ENCODE assay signal across 23 cellular contexts in genomic region chr19:7722231-7722651, GRCh38. TPM values are rescaled to one million over a fixed set of nuclear protein-coding genes. Genes with fewer than 3 reads are reported as not detected.
DNase-seq lines count a peak whose midpoint lies in the region; ATAC-seq and TF ChIP-seq lines count a peak whose summit lies in the region.
"Had no signal": no experiment of that assay in that cellular context is flagged by ENCODE, and none has a peak within 500 bp of the region (broad histone marks: within the 10 kb centered on the region; RNA-seq: fewer than 3 reads in every experiment).

No MANE protein-coding gene starts in this region.

- H3K4me1 Mint-ChIP-seq in WTC11 = no peaks in the 10 kb centered on the region
- H3K4me1 Mint-ChIP-seq: natural killer cell had no signal

- H3K4me3 Mint-ChIP-seq in WTC11 = no peak overlapping the region
- H3K4me3 Mint-ChIP-seq: activated CD8-positive, alpha-beta T cell treated with anti-CD3 and anti-CD28 coated beads for 36 hours; activated T-helper 1 cell treated with anti-CD3 and anti-CD28 coated beads, Interleukin-12 subunit alpha, Interleukin-12 subunit beta, Interleukin-2, Interleukin-4 antibody, amounts not matched to agents 30 ng/mL and 10 ng/mL and 1 ng/mL, durations not matched to agents 14 hours and 24 hours and 36 hours; CD4-positive, alpha-beta T cell; natural killer cell had no signal

- peaks cover 0 to 75% (median 0%) of the 10 kb centered on the region in 4 donors for H3K27me3 ChIP-seq in esophagus squamous epithelium

- no peaks in the 10 kb centered on the region for H3K36me3 ChIP-seq in esophagus squamous epithelium

- no peak overlapping the region for H3K4me3 ChIP-seq in esophagus squamous epithelium

- no peak overlapping the region for H3K27ac Mint-ChIP-seq in WTC11
- H3K27ac Mint-ChIP-seq: activated CD8-positive, alpha-beta T cell treated with anti-CD3 and anti-CD28 coated beads for 36 hours; activated T-helper 1 cell treated with anti-CD3 and anti-CD28 coated beads, Interleukin-12 subunit alpha, Interleukin-12 subunit beta, Interleukin-2, Interleukin-4 antibody, amounts not matched to agents 30 ng/mL and 10 ng/mL and 1 ng/mL, durations not matched to agents 14 hours and 24 hours and 36 hours; CD4-positive, alpha-beta T cell; natural killer cell had no signal

- TF ChIP-seq CTCF in WTC11 (IDR thresholded peaks at IDR 0.05) (no peak), esophagus squamous epithelium (IDR thresholded peaks at IDR 0.05) (no peak)

- WGBS in esophagus squamous epithelium, 2 donors = 52 to 59% methylated on average over 4 of the region's 5 CpGs

- no peak for TF ChIP-seq POLR2A in esophagus squamous epithelium (IDR thresholded peaks at IDR 0.05)

- no peaks in the 10 kb centered on the region for H3K4me1 ChIP-seq in esophagus squamous epithelium

- H3K27me3 Mint-ChIP-seq in WTC11 (ENCODE audit: low read depth) = peaks cover 16% of the 10 kb centered on the region

- H3K36me3 Mint-ChIP-seq in WTC11 = no peaks in the 10 kb centered on the region
- H3K36me3 Mint-ChIP-seq: natural killer cell had no signal

- peak; percentile 73 for ATAC-seq in HG03354 (IDR thresholded peaks at IDR 0.05; ENCODE audit: poor library complexity, severe bottlenecking, unreplicated experiment)
- ATAC-seq in WTC11 = no peak
- ATAC-seq in GM21390 (IDR thresholded peaks at IDR 0.05; ENCODE audit: unreplicated experiment) = no peak
- no peak for ATAC-seq in GM18867 (IDR thresholded peaks at IDR 0.05; ENCODE audit: unreplicated experiment)
- ATAC-seq: activated CD8-positive, alpha-beta T cell treated with anti-CD3 and anti-CD28 coated beads for 36 hours; natural killer cell had no signal

- no peak overlapping the region for H3K27ac ChIP-seq in esophagus squamous epithelium
- H3K27ac ChIP-seq: HL-60, KMS-11 had no signal

- H3K9me3 ChIP-seq in esophagus squamous epithelium = peaks cover 0 to 8% (median 0%) of the 10 kb centered on the region in 3 donors
- H3K9me3 ChIP-seq: SK-N-SH had no signal

- CTCF ChIA-PET in WTC11 (lab: Charles Lee) = interaction anchor here (0.6 to 1.9 kb wide), 4 partner anchors 17 to 280 kb away, joined by 3 to 4 read pairs (median 3); partner anchors contain the start of gene TRAPPC5

- peak; percentile 44 for DNase-seq in NCI-H748 (lab: John Stamatoyannopoulos, UW; ENCODE audit: unreplicated experiment)
- no peak for DNase-seq in NCI-H748 treated with DMSO at 0.1 percent for 48 hours (lab: John Stamatoyannopoulos, UW)
- peak; percentile 96 for DNase-seq in NCI-H82 (lab: John Stamatoyannopoulos, UW)
- no peak for DNase-seq in WTC11 (ENCODE audit: low spot score)
- DNase-seq in esophagus squamous epithelium (lab: John Stamatoyannopoulos, UW) = no peak
- DNase-seq: activated CD8-positive, alpha-beta T cell treated with anti-CD3 and anti-CD28 coated beads for 36 hours; amniotic stem cell; CD4-positive, alpha-beta T cell; GF-D8; H7; natural killer cell; NCI-H187; SK-N-SH had no signal

- H3K9me3 Mint-ChIP-seq in WTC11 = no peaks in the 10 kb centered on the region
- H3K9me3 Mint-ChIP-seq: activated CD8-positive, alpha-beta T cell treated with anti-CD3 and anti-CD28 coated beads for 36 hours; activated T-helper 1 cell treated with anti-CD3 and anti-CD28 coated beads, Interleukin-12 subunit alpha, Interleukin-12 subunit beta, Interleukin-2, Interleukin-4 antibody, amounts not matched to agents 30 ng/mL and 10 ng/mL and 1 ng/mL, durations not matched to agents 14 hours and 24 hours and 36 hours; CD4-positive, alpha-beta T cell; natural killer cell had no signal

- POLR2A ChIA-PET in WTC11 (lab: Charles Lee) = interaction anchor here (0.5 kb wide), 1 partner anchor 70 kb away, joined by 3 read pairs; no protein-coding TSS in a partner anchor

- intact Hi-C loops in esophagus squamous epithelium (cut with DNase I) = no loop called here

TF ChIP-seq in WTC11, 78 proteins besides CTCF, POLR2A, EP300 and RAD21:
- TF ChIP-seq, protein P1, sequence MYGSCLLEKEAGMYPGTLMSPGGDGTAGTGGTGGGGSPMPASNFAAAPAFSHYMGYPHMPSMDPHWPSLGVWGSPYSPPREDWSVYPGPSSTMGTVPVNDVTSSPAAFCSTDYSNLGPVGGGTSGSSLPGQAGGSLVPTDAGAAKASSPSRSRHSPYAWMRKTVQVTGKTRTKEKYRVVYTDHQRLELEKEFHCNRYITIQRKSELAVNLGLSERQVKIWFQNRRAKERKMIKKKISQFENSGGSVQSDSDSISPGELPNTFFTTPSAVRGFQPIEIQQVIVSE (CRISPR knock-in tag; IDR thresholded peaks at IDR 0.05; ENCODE audit: borderline replicate concordance) = no peak
- TF ChIP-seq, protein P2, sequence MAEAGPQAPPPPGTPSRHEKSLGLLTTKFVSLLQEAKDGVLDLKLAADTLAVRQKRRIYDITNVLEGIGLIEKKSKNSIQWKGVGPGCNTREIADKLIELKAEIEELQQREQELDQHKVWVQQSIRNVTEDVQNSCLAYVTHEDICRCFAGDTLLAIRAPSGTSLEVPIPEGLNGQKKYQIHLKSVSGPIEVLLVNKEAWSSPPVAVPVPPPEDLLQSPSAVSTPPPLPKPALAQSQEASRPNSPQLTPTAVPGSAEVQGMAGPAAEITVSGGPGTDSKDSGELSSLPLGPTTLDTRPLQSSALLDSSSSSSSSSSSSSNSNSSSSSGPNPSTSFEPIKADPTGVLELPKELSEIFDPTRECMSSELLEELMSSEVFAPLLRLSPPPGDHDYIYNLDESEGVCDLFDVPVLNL (CRISPR knock-in tag; IDR thresholded peaks at IDR 0.05; ENCODE audit: borderline replicate concordance, low read depth) = no peak
- TF ChIP-seq EMX1 (CRISPR knock-in tag; IDR thresholded peaks at IDR 0.05) = no peak
- TF ChIP-seq ZNF416 (CRISPR knock-in tag; IDR thresholded peaks at IDR 0.05) = no peak
- TF ChIP-seq ATF2 (CRISPR knock-in tag; IDR thresholded peaks at IDR 0.05; ENCODE audit: borderline replicate concordance, low read depth) = no peak
- no peak for TF ChIP-seq PREB (CRISPR knock-in tag; IDR thresholded peaks at IDR 0.05; ENCODE audit: borderline replicate concordance)
- no peak for TF ChIP-seq IRF2 (CRISPR knock-in tag; IDR thresholded peaks at IDR 0.05; ENCODE audit: borderline replicate concordance, low read depth)
- TF ChIP-seq GABPB1 (CRISPR knock-in tag; IDR thresholded peaks at IDR 0.05) = no peak
- no peak for TF ChIP-seq ZNF671 (CRISPR knock-in tag; IDR thresholded peaks at IDR 0.05)
- no peak for TF ChIP-seq ZNF512 (CRISPR knock-in tag; IDR thresholded peaks at IDR 0.05; ENCODE audit: borderline replicate concordance)
TF ChIP-seq in WTC11: peak in this region for 0.

RNA-seq across cellular contexts. Expression of gene CLEC4G, which starts 9.7 kb away (rescaled TPM):
- total RNA-seq in WTC11 (2021) = 0.55 to 0.66 TPM (median 0.62 TPM) in 3 replicates
- 1 to 10 TPM in 2 of 4 donors, under 1 TPM in 1, not detected in 1; 0.18 to 3.2 (median 1.1) TPM for total RNA-seq in esophagus squamous epithelium
- total RNA-seq: activated CD8-positive, alpha-beta T cell treated with anti-CD3 and anti-CD28 coated beads for 36 hours; activated T-helper 1 cell treated with anti-CD3 and anti-CD28 coated beads, Interleukin-12 subunit alpha, Interleukin-12 subunit beta, Interleukin-2, Interleukin-4 antibody, amounts not matched to agents 30 ng/mL and 10 ng/mL and 1 ng/mL, durations not matched to agents 14 hours and 24 hours and 36 hours; CD4-positive, alpha-beta T cell; epithelial cell of proximal tubule; H7; lung microvascular endothelial cell; natural killer cell; pulmonary artery endothelial cell had no signal

RNA-seq across cellular contexts. Expression of gene FCER2, which starts 20.3 kb away (rescaled TPM):
- 0.37 to 0.48 TPM (median 0.46 TPM) in 3 replicates for total RNA-seq in WTC11 (2021)
- not detected for total RNA-seq in esophagus squamous epithelium
- total RNA-seq: activated T-helper 1 cell treated with anti-CD3 and anti-CD28 coated beads, Interleukin-12 subunit alpha, Interleukin-12 subunit beta, Interleukin-2, Interleukin-4 antibody, amounts not matched to agents 30 ng/mL and 10 ng/mL and 1 ng/mL, durations not matched to agents 14 hours and 24 hours and 36 hours; CD4-positive, alpha-beta T cell; epithelial cell of proximal tubule; H7; lung microvascular endothelial cell; pulmonary artery endothelial cell had no signal

RNA-seq across cellular contexts. Expression of gene CD209, which starts 25.1 kb away (rescaled TPM):
- 0.09 to 0.44 TPM in 2 of 3 replicates, not detected in the other for total RNA-seq in WTC11 (2021)
- 1 to 10 TPM in 2 of 4 donors, under 1 TPM in 1, not detected in 1; 0.40 to 4.9 (median 4.0) TPM for total RNA-seq in esophagus squamous epithelium
- total RNA-seq: activated CD8-positive, alpha-beta T cell treated with anti-CD3 and anti-CD28 coated beads for 36 hours; activated T-helper 1 cell treated with anti-CD3 and anti-CD28 coated beads, Interleukin-12 subunit alpha, Interleukin-12 subunit beta, Interleukin-2, Interleukin-4 antibody, amounts not matched to agents 30 ng/mL and 10 ng/mL and 1 ng/mL, durations not matched to agents 14 hours and 24 hours and 36 hours; CD4-positive, alpha-beta T cell; H7; lung microvascular endothelial cell; pulmonary artery endothelial cell had no signal

RNA-seq across cellular contexts. Expression of gene CLEC4M, which starts 40.8 kb away (rescaled TPM):
- total RNA-seq in WTC11 (2021) (not detected in 3 replicates), esophagus squamous epithelium (not detected)
- total RNA-seq: activated CD8-positive, alpha-beta T cell treated with anti-CD3 and anti-CD28 coated beads for 36 hours; activated T-helper 1 cell treated with anti-CD3 and anti-CD28 coated beads, Interleukin-12 subunit alpha, Interleukin-12 subunit beta, Interleukin-2, Interleukin-4 antibody, amounts not matched to agents 30 ng/mL and 10 ng/mL and 1 ng/mL, durations not matched to agents 14 hours and 24 hours and 36 hours; CD4-positive, alpha-beta T cell; epithelial cell of proximal tubule; H7; natural killer cell; subcutaneous adipose tissue had no signal

RNA-seq across cellular contexts. Expression of gene TRAPPC5, which starts 41.6 kb away (rescaled TPM):
- total RNA-seq in WTC11 (2021) (122 to 127 TPM (median 124 TPM) in 3 replicates), esophagus squamous epithelium (10 to 100 TPM; 52.3 to 91.5 (median 77.4) TPM)

Comparison
In these comparisons a context has a peak if more than half of its experiments do, and no peak if none do; other contexts are left out.
1. DNase-seq: peak in NCI-H748 (single experiment) and NCI-H82 (single experiment); none in NCI-H748 treated with DMSO at 0.1 percent for 48 hours (single experiment), WTC11 (single experiment) and esophagus squamous epithelium (single experiment).